Comparison of ENCODE assay signal across 8 cellular contexts in genomic region chr18:9683418-9684396, GRCh38. TPM values are rescaled to one million over a fixed set of nuclear protein-coding genes. Genes with fewer than 3 reads are reported as not detected.
A peak's percentile ranks its signal among the peaks of the same experiment; 100 is the strongest.
DNase-seq lines count a peak whose midpoint lies in the region; ATAC-seq and TF ChIP-seq lines count a peak whose summit lies in the region.

No MANE protein-coding gene starts in this region.

- CTCF ChIA-PET in Caco-2 (lab: Charles Lee) (interaction anchor here (0.6 to 1.3 kb wide), 4 partner anchors 10 to 252 kb away, joined by 3 to 7 read pairs (median 4); no protein-coding TSS in a partner anchor), mammary epithelial cell (lab: Charles Lee; ENCODE audit: low non-redundant PET) (interaction anchor here (1.1 kb wide), 1 partner anchor 39 kb away, joined by 3 read pairs; no protein-coding TSS in a partner anchor)
- CTCF ChIA-PET in activated CD4-positive, alpha-beta T cell treated with anti-CD3 and anti-CD28 coated beads, Interleukin-2, amount 10 ng/mL, durations not matched to agents 7 days and 5 days (lab: Charles Lee) = no interaction called here

- H3K27me3 ChIP-seq in Caco-2 (replicated peaks; ENCODE audit: control insufficient read depth, insufficient read depth, low read length) = no peaks in the 10 kb centered on the region
- H3K27me3 ChIP-seq in mammary epithelial cell (ENCODE audit: insufficient read depth, low read length) = no peaks in the 10 kb centered on the region
- no peaks in the 10 kb centered on the region for H3K27me3 ChIP-seq in liver (ENCODE audit: control insufficient read depth in 4 of 4, insufficient read depth in 4 of 4, low read length in 3 of 4)

- peaks cover 11% of the 10 kb centered on the region for H3K4me1 Mint-ChIP-seq in Caco-2 (ENCODE audit: low read depth, unreplicated experiment)
- H3K4me1 Mint-ChIP-seq in activated CD4-positive, alpha-beta T cell treated with anti-CD3 and anti-CD28 coated beads, Interleukin-2, amount 10 ng/mL, durations not matched to agents 7 days and 5 days = peaks cover 12% of the 10 kb centered on the region

- H3K4me3 Mint-ChIP-seq in Caco-2 (ENCODE audit: unreplicated experiment) = no peak overlapping the region
- H3K4me3 Mint-ChIP-seq in activated CD4-positive, alpha-beta T cell treated with anti-CD3 and anti-CD28 coated beads, Interleukin-2, amount 10 ng/mL, durations not matched to agents 7 days and 5 days = no peak overlapping the region

- peaks cover 12% of the 10 kb centered on the region; the same call in 1 of the 2 replicates for H3K4me1 ChIP-seq in Caco-2
- peaks cover 6% of the 10 kb centered on the region for H3K4me1 ChIP-seq in mammary epithelial cell (ENCODE audit: insufficient read depth, low read length)
- no peaks in the 10 kb centered on the region for H3K4me1 ChIP-seq in liver (ENCODE audit: control insufficient read depth in 4 of 4, insufficient read depth in 4 of 4, low read length in 3 of 4)

- H4K20me1 ChIP-seq in mammary epithelial cell (ENCODE audit: insufficient read depth, low read length) = no peaks in the 10 kb centered on the region

- no peaks in the 10 kb centered on the region for H3K27me3 Mint-ChIP-seq in Caco-2 (ENCODE audit: insufficient read depth, unreplicated experiment)
- H3K27me3 Mint-ChIP-seq in activated CD4-positive, alpha-beta T cell treated with anti-CD3 and anti-CD28 coated beads, Interleukin-2, amount 10 ng/mL, durations not matched to agents 7 days and 5 days = peaks cover 22% of the 10 kb centered on the region

- peak; percentile 48 to 51 for DNase-seq in Caco-2
- peak; percentile 69 for DNase-seq in MV-4-11 (lab: John Stamatoyannopoulos, UW)
- DNase-seq in mammary epithelial cell = peak; percentile 50
- no peak for DNase-seq in COLO829 (ENCODE audit: low spot score)
- DNase-seq in activated CD4-positive, alpha-beta T cell treated with anti-CD3 and anti-CD28 coated beads, Interleukin-2, amount 10 ng/mL, durations not matched to agents 7 days and 5 days = no peak

- peak overlapping the region; percentile 24 for H2AFZ ChIP-seq in mammary epithelial cell (ENCODE audit: low read depth, low read length)

- BruUV-seq in Caco-2 (replicated peaks; lab: Mats Ljungman, UMichigan) (no TSS peak), mammary epithelial cell (replicated peaks; lab: Mats Ljungman, UMichigan) (no TSS peak)

- peak in 1 of 2 experiments; percentile 49 for TF ChIP-seq CTCF in Caco-2 (IDR thresholded peaks at IDR 0.05; ENCODE audit: insufficient read depth in 1 of 2, low read depth in 1 of 2, low read length in 1 of 2, severe bottlenecking in 1 of 2, unreplicated experiment in 1 of 2)
- TF ChIP-seq CTCF in mammary epithelial cell (conservative IDR thresholded peaks at IDR 0.05 in 1 of 2, IDR thresholded peaks at IDR 0.05 in 1 of 2; ENCODE audit: extremely low read depth in 1 of 2, insufficient read depth in 1 of 2, low read depth in 1 of 2, low read length in 2 of 2) = peak; percentile 36 to 59
- no peak for TF ChIP-seq CTCF in liver (IDR thresholded peaks at IDR 0.05; ENCODE audit: low read depth, low read length, missing input control)

- ATAC-seq in GM21390 (IDR thresholded peaks at IDR 0.05; ENCODE audit: unreplicated experiment) (no peak), HG03432 (IDR thresholded peaks at IDR 0.05; ENCODE audit: unreplicated experiment) (no peak)

- H3K36me3 ChIP-seq in Caco-2 (ENCODE audit: control insufficient read depth, insufficient read depth, low read length) = no peaks in the 10 kb centered on the region
- no peaks in the 10 kb centered on the region for H3K36me3 ChIP-seq in mammary epithelial cell (ENCODE audit: insufficient read depth, low read length)
- no peaks in the 10 kb centered on the region for H3K36me3 ChIP-seq in liver (ENCODE audit: control insufficient read depth in 4 of 4, insufficient read depth in 3 of 4, low read depth in 1 of 4, low read length in 3 of 4)

- no peak overlapping the region for H3K9ac ChIP-seq in mammary epithelial cell (ENCODE audit: insufficient read depth, low read length)
- H3K9ac ChIP-seq in liver (ENCODE audit: low read depth in 1 of 2, low read length in 2 of 2) = no peak overlapping the region

- TF ChIP-seq RAD21 in liver (IDR thresholded peaks at IDR 0.05) = peak; percentile 62 to 73

- no peak overlapping the region for H3K27ac ChIP-seq in mammary epithelial cell (ENCODE audit: insufficient read depth, low read depth, low read length)
- no peak overlapping the region for H3K27ac ChIP-seq in liver (ENCODE audit: low read depth in 1 of 2, low read length in 2 of 2)

- POLR2A ChIA-PET in Caco-2 (lab: Charles Lee) = no interaction called here
- POLR2A ChIA-PET in activated CD4-positive, alpha-beta T cell treated with anti-CD3 and anti-CD28 coated beads, Interleukin-2, amount 10 ng/mL, durations not matched to agents 7 days and 5 days (lab: Charles Lee) = no interaction called here

- dilution Hi-C loops in mammary epithelial cell (cut with HindIII; ENCODE audit: low sequenced_read_pairs) = no loop called here

- 71% methylated on average over 9 of the region's 9 CpGs for WGBS in mammary epithelial cell (ENCODE audit: low coverage, missing lambda C conversion rate)
- 75% methylated on average over 9 of the region's 9 CpGs for WGBS in liver

- H3K9me3 ChIP-seq in Caco-2 = no peaks in the 10 kb centered on the region
- H3K9me3 ChIP-seq in mammary epithelial cell (replicated peaks; ENCODE audit: insufficient read depth, low read length) = no peaks in the 10 kb centered on the region
- no peaks in the 10 kb centered on the region for H3K9me3 ChIP-seq in liver (ENCODE audit: control insufficient read depth in 4 of 4, low read length in 3 of 4)

- H3K27ac Mint-ChIP-seq in Caco-2 (ENCODE audit: unreplicated experiment) = peak overlapping the region; percentile 5
- no peak overlapping the region for H3K27ac Mint-ChIP-seq in activated CD4-positive, alpha-beta T cell treated with anti-CD3 and anti-CD28 coated beads, Interleukin-2, amount 10 ng/mL, durations not matched to agents 7 days and 5 days

- H3K4me3 ChIP-seq in Caco-2 (ENCODE audit: low read depth, low read length) = no peak overlapping the region
- H3K4me3 ChIP-seq in mammary epithelial cell (replicated peaks in 1 of 3; ENCODE audit: insufficient read depth in 1 of 3, low read depth in 2 of 3, low read length in 3 of 3) = no peak overlapping the region
- no peak overlapping the region for H3K4me3 ChIP-seq in liver (ENCODE audit: low read depth in 1 of 3, low read length in 3 of 3)

- intact Hi-C loops in Caco-2 (cut with micrococcal nuclease; ENCODE audit: unreplicated experiment) = loop anchor here (1.0 to 5.0 kb wide), 3 partner anchors 39 to 269 kb away; no protein-coding TSS in a partner anchor
- intact Hi-C loops in mammary epithelial cell (cut with micrococcal nuclease) = loop anchor here (1.0 to 10.0 kb wide), 3 partner anchors 39 to 268 kb away; no protein-coding TSS in a partner anchor

- no peaks in the 10 kb centered on the region for H3K9me3 Mint-ChIP-seq in Caco-2 (ENCODE audit: unreplicated experiment)
- H3K9me3 Mint-ChIP-seq in activated CD4-positive, alpha-beta T cell treated with anti-CD3 and anti-CD28 coated beads, Interleukin-2, amount 10 ng/mL, durations not matched to agents 7 days and 5 days = no peaks in the 10 kb centered on the region

- H3K4me2 ChIP-seq in mammary epithelial cell (ENCODE audit: insufficient read depth, low read depth, low read length) = no peak overlapping the region

- in situ Hi-C loops in mammary epithelial cell (cut with MboI; ENCODE audit: low sequenced_read_pairs in 2 of 2) = no loop called here

- no peaks in the 10 kb centered on the region for H3K36me3 Mint-ChIP-seq in Caco-2 (ENCODE audit: insufficient read depth, unreplicated experiment)
- H3K36me3 Mint-ChIP-seq in activated CD4-positive, alpha-beta T cell treated with anti-CD3 and anti-CD28 coated beads, Interleukin-2, amount 10 ng/mL, durations not matched to agents 7 days and 5 days (ENCODE audit: low read depth) = no peaks in the 10 kb centered on the region

- no peaks in the 10 kb centered on the region for H3K79me2 ChIP-seq in mammary epithelial cell (ENCODE audit: insufficient read depth, low read length)

TF ChIP-seq in liver, 16 proteins besides CTCF, POLR2A, EP300 and RAD21 (continues in another document):
- TF ChIP-seq EGR1 (IDR thresholded peaks at IDR 0.05; ENCODE audit: low read depth in 2 of 2) (no peak), MAX (IDR thresholded peaks at IDR 0.05) (no peak), SP1 (IDR thresholded peaks at IDR 0.05) (no peak), FOXA2 (IDR thresholded peaks at IDR 0.05) (no peak), RXRA (IDR thresholded peaks at IDR 0.05) (no peak)
- TF ChIP-seq, protein P1, sequence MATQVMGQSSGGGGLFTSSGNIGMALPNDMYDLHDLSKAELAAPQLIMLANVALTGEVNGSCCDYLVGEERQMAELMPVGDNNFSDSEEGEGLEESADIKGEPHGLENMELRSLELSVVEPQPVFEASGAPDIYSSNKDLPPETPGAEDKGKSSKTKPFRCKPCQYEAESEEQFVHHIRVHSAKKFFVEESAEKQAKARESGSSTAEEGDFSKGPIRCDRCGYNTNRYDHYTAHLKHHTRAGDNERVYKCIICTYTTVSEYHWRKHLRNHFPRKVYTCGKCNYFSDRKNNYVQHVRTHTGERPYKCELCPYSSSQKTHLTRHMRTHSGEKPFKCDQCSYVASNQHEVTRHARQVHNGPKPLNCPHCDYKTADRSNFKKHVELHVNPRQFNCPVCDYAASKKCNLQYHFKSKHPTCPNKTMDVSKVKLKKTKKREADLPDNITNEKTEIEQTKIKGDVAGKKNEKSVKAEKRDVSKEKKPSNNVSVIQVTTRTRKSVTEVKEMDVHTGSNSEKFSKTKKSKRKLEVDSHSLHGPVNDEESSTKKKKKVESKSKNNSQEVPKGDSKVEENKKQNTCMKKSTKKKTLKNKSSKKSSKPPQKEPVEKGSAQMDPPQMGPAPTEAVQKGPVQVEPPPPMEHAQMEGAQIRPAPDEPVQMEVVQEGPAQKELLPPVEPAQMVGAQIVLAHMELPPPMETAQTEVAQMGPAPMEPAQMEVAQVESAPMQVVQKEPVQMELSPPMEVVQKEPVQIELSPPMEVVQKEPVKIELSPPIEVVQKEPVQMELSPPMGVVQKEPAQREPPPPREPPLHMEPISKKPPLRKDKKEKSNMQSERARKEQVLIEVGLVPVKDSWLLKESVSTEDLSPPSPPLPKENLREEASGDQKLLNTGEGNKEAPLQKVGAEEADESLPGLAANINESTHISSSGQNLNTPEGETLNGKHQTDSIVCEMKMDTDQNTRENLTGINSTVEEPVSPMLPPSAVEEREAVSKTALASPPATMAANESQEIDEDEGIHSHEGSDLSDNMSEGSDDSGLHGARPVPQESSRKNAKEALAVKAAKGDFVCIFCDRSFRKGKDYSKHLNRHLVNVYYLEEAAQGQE (IDR thresholded peaks at IDR 0.05) = no peak

RNA-seq across cellular contexts. Expression of gene RAB31, which starts 24.4 kb away (rescaled TPM):
- 9.5 and 14.5 TPM in 2 replicates for total RNA-seq in Caco-2 (2022)
- total RNA-seq in mammary epithelial cell = 10 to 100 TPM; 12.3 to 34.6 TPM
- polyA plus RNA-seq in mammary epithelial cell = 22.6 TPM
- 78.6 TPM for polyA minus RNA-seq in mammary epithelial cell
- total RNA-seq in liver = 10 to 100 TPM in 1 of 2 donors, 1 to 10 TPM in 1; 7.9 to 11.6 TPM
- 10 to 100 TPM in 1 of 2 donors, 1 to 10 TPM in 1; 3.6 to 12.8 TPM for polyA plus RNA-seq in liver
- total RNA-seq in activated CD4-positive, alpha-beta T cell treated with anti-CD3 and anti-CD28 coated beads, Interleukin-2, amount 10 ng/mL, durations not matched to agents 7 days and 5 days = 1 to 10 TPM in 1 of 2 experiments, under 1 TPM in 1; 0.92 to 1.3 TPM

Comparison
In these comparisons a context has a peak if more than half of its experiments do, and no peak if none do; other contexts are left out.
1. DNase-seq: peak in Caco-2 (2 of 2), MV-4-11 (single experiment) and mammary epithelial cell (single experiment); none in COLO829 (single experiment) and activated CD4-positive, alpha-beta T cell treated with anti-CD3 and anti-CD28 coated beads, Interleukin-2, amount 10 ng/mL, durations not matched to agents 7 days and 5 days (single experiment).